Comparison of ENCODE assay signal across 29 cellular contexts in genomic region chr9:128285033-128285784, GRCh38. TPM values are rescaled to one million over a fixed set of nuclear protein-coding genes. Genes with fewer than 3 reads are reported as not detected.
A peak's percentile ranks its signal among the peaks of the same experiment; 100 is the strongest.
DNase-seq lines count a peak whose midpoint lies in the region; ATAC-seq, FAIRE-seq and TF ChIP-seq lines count a peak whose summit lies in the region.
"Had no signal": no experiment of that assay in that cellular context is flagged by ENCODE, and none has a peak within 500 bp of the region (broad histone marks: within the 10 kb centered on the region; RNA-seq: fewer than 3 reads in every experiment).

No MANE protein-coding gene starts in this region.

- no peaks in the 10 kb centered on the region for H3K4me1 ChIP-seq in A549
- H3K4me1 ChIP-seq: testis, uterus had no signal

- peaks cover 23% of the 10 kb centered on the region for H3K36me3 Mint-ChIP-seq in nephron (ENCODE audit: low read depth)

- no peak for TF ChIP-seq CTCF in A549 (IDR thresholded peaks at IDR 0.05)
- no peak for TF ChIP-seq CTCF in RWPE1 (conservative IDR thresholded peaks at IDR 0.05; ENCODE audit: low read depth)
- no peak for TF ChIP-seq CTCF in nephron (IDR thresholded peaks at IDR 0.05; ENCODE audit: unreplicated experiment in 3 of 3)

- CTCF ChIA-PET in A549 (lab: Yijun Ruan, JAX), result interaction anchor here (0.8 to 17.8 kb wide), 5 partner anchors 11 to 351 kb away, joined by 3 to 206 read pairs (median 5); no protein-coding TSS in a partner anchor
- CTCF ChIA-PET in RWPE1 (lab: Yijun Ruan, JAX), result interaction anchor here (0.5 to 1.4 kb wide), 6 partner anchors 12 to 250 kb away, joined by 3 to 4 read pairs (median 3); no protein-coding TSS in a partner anchor

- H3K9me3 ChIP-seq in A549, result no peaks in the 10 kb centered on the region
- H3K9me3 ChIP-seq: gastroesophageal sphincter, testis, uterus had no signal

- ATAC-seq in A549 (peak; percentile 31 to 64; a peak in 3 of 6 replicates), GM21825 (IDR thresholded peaks at IDR 0.05; ENCODE audit: unreplicated experiment) (no peak), HG03342 (IDR thresholded peaks at IDR 0.05; ENCODE audit: unreplicated experiment) (no peak)
- ATAC-seq: activated T-helper 17 cell treated with anti-CD3 and anti-CD28 coated beads, Interleukin-2, amount 50 U/mL, for 72 hours; gastroesophageal sphincter; HCT116; left colon; T-helper 17 cell had no signal

- POLR2A ChIA-PET in A549 (lab: Yijun Ruan, JAX), result interaction anchor here (3.7 kb wide), 1 partner anchor 9 kb away, joined by 19 read pairs; the partner anchor contains the start of genes GOLGA2 and SWI5
- POLR2A ChIA-PET in RWPE1 (lab: Yijun Ruan, JAX; ENCODE audit: low non-redundant PET), result no interaction called here

- H3K4me2 ChIP-seq in A549, result no peak overlapping the region
- H3K4me2 ChIP-seq: smooth muscle cell had no signal

- TF ChIP-seq POLR2A in A549 (IDR thresholded peaks at IDR 0.05; ENCODE audit: low read length), result no peak

- no peak for TF ChIP-seq EP300 in A549 (IDR thresholded peaks at IDR 0.05)

- H3K4me1 Mint-ChIP-seq in nephron, result peaks cover 13% of the 10 kb centered on the region

- 85% methylated on average over 10 of the region's 12 CpGs for WGBS in A549 (ENCODE audit: missing lambda C conversion rate)

- H3K27ac ChIP-seq in A549 (no peak overlapping the region), RWPE1 (peak overlapping the region; percentile 12; the same call in 1 of the 2 replicates)
- H3K27ac ChIP-seq: gastroesophageal sphincter, testis, uterus had no signal

- peaks cover 1% of the 10 kb centered on the region for H3K27me3 Mint-ChIP-seq in nephron (ENCODE audit: low read depth)
- H3K27me3 Mint-ChIP-seq: activated naive CD4-positive, alpha-beta T cell treated with anti-CD3 and anti-CD28 coated beads, Interleukin-2, amount 50 U/mL, for 24 hours; activated T-helper 17 cell treated with anti-CD3 and anti-CD28 coated beads, Interleukin-2, amount 50 U/mL, for 72 hours; brain; T-helper 17 cell had no signal

- H3K27ac Mint-ChIP-seq in nephron, result peak overlapping the region in 2 of 3 experiments; percentile 23 to 62
- H3K27ac Mint-ChIP-seq: activated naive CD4-positive, alpha-beta T cell treated with anti-CD3 and anti-CD28 coated beads, Interleukin-2, amount 50 U/mL, for 24 hours; activated T-helper 17 cell treated with anti-CD3 and anti-CD28 coated beads, Interleukin-2, amount 50 U/mL, for 72 hours; immature natural killer cell; T-helper 17 cell had no signal

- TF ChIP-seq RAD21 in A549 (conservative IDR thresholded peaks at IDR 0.05 in 1 of 2, IDR thresholded peaks at IDR 0.05 in 1 of 2), result no peak

- DNase-seq in A549 (ENCODE audit: low read depth in 1 of 2, low spot score in 1 of 2) (no peak), G401 (ENCODE audit: low spot score) (peak; percentile 78), RWPE1 (ENCODE audit: low spot score) (no peak), SHP77 treated with DMSO at 0.1 percent for 48 hours (lab: John Stamatoyannopoulos, UW) (no peak)
- DNase-seq: activated CD4-positive, alpha-beta T cell treated with anti-CD3 and anti-CD28 coated beads, Interleukin-2, amount 50 U/mL, for 48 hours; amniotic stem cell; COR-L47; DND-41; immature natural killer cell; Kasumi-1; left colon; NCI-H1436; NCI-H446; right cardiac atrium; stimulated activated naive CD4-positive, alpha-beta T cell treated with Interleukin-2 at 50 U/mL for 16 hours; T-helper 17 cell; testis; uterus had no signal

- no peak overlapping the region for H3K4me3 Mint-ChIP-seq in nephron
- H3K4me3 Mint-ChIP-seq: activated naive CD4-positive, alpha-beta T cell treated with anti-CD3 and anti-CD28 coated beads, Interleukin-2, amount 50 U/mL, for 24 hours; activated T-helper 17 cell treated with anti-CD3 and anti-CD28 coated beads, Interleukin-2, amount 50 U/mL, for 72 hours; brain; immature natural killer cell; T-helper 17 cell had no signal

- H3K9me3 Mint-ChIP-seq in nephron, result no peaks in the 10 kb centered on the region
- H3K9me3 Mint-ChIP-seq: activated naive CD4-positive, alpha-beta T cell treated with anti-CD3 and anti-CD28 coated beads, Interleukin-2, amount 50 U/mL, for 24 hours; activated T-helper 17 cell treated with anti-CD3 and anti-CD28 coated beads, Interleukin-2, amount 50 U/mL, for 72 hours; brain; immature natural killer cell had no signal

- no peak for FAIRE-seq in A549 (lab: Jason Lieb, UNC)
- FAIRE-seq: endothelial cell of umbilical vein, TTC549 had no signal

- in situ Hi-C loops in G401 (cut with HindIII; ENCODE audit: low sequenced_read_pairs), result no loop called here

- H3K4me3 ChIP-seq in A549, result no peak overlapping the region
- H3K4me3 ChIP-seq: gastroesophageal sphincter, smooth muscle cell, testis, uterus had no signal

TF ChIP-seq in A549, 52 proteins besides CTCF, POLR2A, EP300 and RAD21:
- TF ChIP-seq CHD4 (IDR thresholded peaks at IDR 0.05; ENCODE audit: borderline replicate concordance), result no peak
- TF ChIP-seq KDM5A (IDR thresholded peaks at IDR 0.05), result no peak
- TF ChIP-seq POLR2AphosphoS2 (conservative IDR thresholded peaks at IDR 0.05; ENCODE audit: low read length), result no peak
- TF ChIP-seq HOXB13 (CRISPR knock-in tag; IDR thresholded peaks at IDR 0.05; ENCODE audit: low read depth), result no peak
- no peak for TF ChIP-seq REST (IDR thresholded peaks at IDR 0.05)

RNA-seq across cellular contexts. Expression of gene SWI5, which starts 9.1 kb away (rescaled TPM):
- polyA plus RNA-seq in A549 (2011; rRNA removed) (66.8 and 67.6 TPM in 2 replicates), A549 (2017; fragmentation: RNase III; extraction: RNeasy Plus Mini Kit Qiagen cat#74134 plus additional on column Dnase treatment) (45.3 to 49.3 TPM (median 45.6 TPM) in 3 replicates)
- polyA plus RNA-seq in A549 (2012; cell fraction: cytosol; rRNA removed), result 73.1 and 83.9 TPM in 2 replicates
- 31.2 and 35.8 TPM in 2 replicates for polyA plus RNA-seq in A549 (2012; cell fraction: nucleus; rRNA removed)
- 20.0 and 30.6 TPM in 2 replicates for polyA minus RNA-seq in A549 (2011; rRNA and poly(A)+ RNA removed)
- 25.9 and 31.0 TPM in 2 replicates for total RNA-seq in G401 (2014; rRNA removed; shearing (Covaris generic))

RNA-seq across cellular contexts. Expression of gene GOLGA2, which starts 9.4 kb away (rescaled TPM):
- polyA plus RNA-seq in A549 (2011; rRNA removed), result 55.3 and 61.9 TPM in 2 replicates
- polyA plus RNA-seq in A549 (2012; cell fraction: cytosol; rRNA removed), result 34.1 and 39.2 TPM in 2 replicates
- 46.7 and 55.5 TPM in 2 replicates for polyA plus RNA-seq in A549 (2012; cell fraction: nucleus; rRNA removed)
- 53.9 to 63.2 TPM (median 60.1 TPM) in 3 replicates for polyA plus RNA-seq in A549 (2017; fragmentation: RNase III; extraction: RNeasy Plus Mini Kit Qiagen cat#74134 plus additional on column Dnase treatment)
- polyA minus RNA-seq in A549 (2011; rRNA and poly(A)+ RNA removed), result 41.6 and 46.1 TPM in 2 replicates
- total RNA-seq in G401 (2014; rRNA removed; shearing (Covaris generic)), result 32.9 and 37.9 TPM in 2 replicates

RNA-seq across cellular contexts. Expression of gene TRUB2, which starts 37.0 kb away (rescaled TPM):
- polyA plus RNA-seq in A549 (2011; rRNA removed) (29.0 and 43.4 TPM in 2 replicates), A549 (2017; fragmentation: RNase III; extraction: RNeasy Plus Mini Kit Qiagen cat#74134 plus additional on column Dnase treatment) (35.3 to 39.0 TPM (median 38.7 TPM) in 3 replicates)
- polyA plus RNA-seq in A549 (2012; cell fraction: cytosol; rRNA removed), result 24.6 and 35.4 TPM in 2 replicates
- 24.0 and 24.5 TPM in 2 replicates for polyA plus RNA-seq in A549 (2012; cell fraction: nucleus; rRNA removed)
- polyA minus RNA-seq in A549 (2011; rRNA and poly(A)+ RNA removed), result 49.5 and 60.3 TPM in 2 replicates
- total RNA-seq in G401 (2014; rRNA removed; shearing (Covaris generic)), result 28.2 and 31.8 TPM in 2 replicates

RNA-seq across cellular contexts. Expression of gene COQ4, which starts 37.4 kb away (rescaled TPM):
- polyA plus RNA-seq in A549 (2011; rRNA removed) (32.5 and 38.0 TPM in 2 replicates), A549 (2017; fragmentation: RNase III; extraction: RNeasy Plus Mini Kit Qiagen cat#74134 plus additional on column Dnase treatment) (41.3 to 42.8 TPM (median 42.4 TPM) in 3 replicates)
- polyA plus RNA-seq in A549 (2012; cell fraction: cytosol; rRNA removed), result 67.0 and 71.6 TPM in 2 replicates
- polyA plus RNA-seq in A549 (2012; cell fraction: nucleus; rRNA removed), result 134 and 137 TPM in 2 replicates
- polyA minus RNA-seq in A549 (2011; rRNA and poly(A)+ RNA removed), result 29.5 and 34.7 TPM in 2 replicates
- total RNA-seq in G401 (2014; rRNA removed; shearing (Covaris generic)), result 35.0 and 44.3 TPM in 2 replicates

RNA-seq across cellular contexts. Expression of gene SLC27A4, which starts 55.1 kb away (rescaled TPM):
- 14.5 and 14.9 TPM in 2 replicates for polyA plus RNA-seq in A549 (2011; rRNA removed)
- polyA plus RNA-seq in A549 (2012; cell fraction: cytosol; rRNA removed), result 26.6 and 34.7 TPM in 2 replicates
- polyA plus RNA-seq in A549 (2012; cell fraction: nucleus; rRNA removed), result 47.8 and 63.4 TPM in 2 replicates
- 26.1 to 27.0 TPM (median 26.4 TPM) in 3 replicates for polyA plus RNA-seq in A549 (2017; fragmentation: RNase III; extraction: RNeasy Plus Mini Kit Qiagen cat#74134 plus additional on column Dnase treatment)
- polyA minus RNA-seq in A549 (2011; rRNA and poly(A)+ RNA removed), result 33.1 and 34.8 TPM in 2 replicates
- total RNA-seq in G401 (2014; rRNA removed; shearing (Covaris generic)), result 48.7 and 49.0 TPM in 2 replicates

Comparison
In these comparisons a context has a peak if more than half of its experiments do, and no peak if none do; other contexts are left out.
1. ATAC-seq: peak in A549 (2 of 2); none in GM21825 (single experiment) and HG03342 (single experiment).